ENCODE assay signal across 8 cellular contexts in genomic region chr4:24582235-24582863, GRCh38. TPM values are rescaled to one million over a fixed set of nuclear protein-coding genes. Genes with fewer than 3 reads are reported as not detected.
DNase-seq lines count a peak whose midpoint lies in the region; ATAC-seq and TF ChIP-seq lines count a peak whose summit lies in the region.

No MANE protein-coding gene starts in this region.

- no peak overlapping the region for H3K27ac ChIP-seq in endodermal cell (ENCODE audit: low read depth, low read length)

- ATAC-seq in HG02759 (IDR thresholded peaks at IDR 0.05; ENCODE audit: unreplicated experiment) (no peak), GM21576 (IDR thresholded peaks at IDR 0.05; ENCODE audit: unreplicated experiment) (no peak)

- TF ChIP-seq CTCF in endodermal cell (conservative IDR thresholded peaks at IDR 0.05) (no peak), neural crest cell (conservative IDR thresholded peaks at IDR 0.05) (no peak)

- peak overlapping the region; percentile 93 for H3K4me3 Mint-ChIP-seq in endodermal cell
- peak overlapping the region; percentile 95 for H3K4me3 Mint-ChIP-seq in neural crest cell

- peaks cover 50% of the 10 kb centered on the region for H3K36me3 ChIP-seq in NT2/D1 (ENCODE audit: insufficient read depth, insufficient read length, low read length)
- H3K36me3 ChIP-seq in endodermal cell (ENCODE audit: control insufficient read depth, insufficient read depth, low read length), result peaks cover 45% of the 10 kb centered on the region

- H3K27me3 Mint-ChIP-seq in endodermal cell (ENCODE audit: insufficient read depth) (no peaks in the 10 kb centered on the region), neural crest cell (ENCODE audit: low read depth) (no peaks in the 10 kb centered on the region)

- H3K4me3 ChIP-seq in NT2/D1 (ENCODE audit: insufficient read length, low read depth), result peak overlapping the region; percentile 97
- H3K4me3 ChIP-seq in endodermal cell (ENCODE audit: low read length), result peak overlapping the region; percentile 90

- H3K9me3 Mint-ChIP-seq in endodermal cell (no peaks in the 10 kb centered on the region), neural crest cell (no peaks in the 10 kb centered on the region)

- H3K9me3 ChIP-seq in NT2/D1 (ENCODE audit: insufficient read depth, low read length) (no peaks in the 10 kb centered on the region), endodermal cell (ENCODE audit: control insufficient read depth, low read length) (no peaks in the 10 kb centered on the region)

- H3K27me3 ChIP-seq in NT2/D1 (ENCODE audit: insufficient read depth, insufficient read length), result no peaks in the 10 kb centered on the region
- H3K27me3 ChIP-seq in endodermal cell (ENCODE audit: control insufficient read depth, insufficient read depth, low read length, poor library complexity, severe bottlenecking), result no peaks in the 10 kb centered on the region

- peak overlapping the region; percentile 39 for H3K27ac Mint-ChIP-seq in endodermal cell
- H3K27ac Mint-ChIP-seq in neural crest cell (ENCODE audit: unreplicated experiment), result peak overlapping the region; percentile 98

- H3K4me1 ChIP-seq in NT2/D1 (ENCODE audit: insufficient read depth, insufficient read length) (no peaks in the 10 kb centered on the region), endodermal cell (ENCODE audit: control insufficient read depth, insufficient read depth, low read length) (no peaks in the 10 kb centered on the region)

- H3K9ac ChIP-seq in NT2/D1 (ENCODE audit: insufficient read length, low read depth), result peak overlapping the region; percentile 99
- peak overlapping the region; percentile 98 for H3K9ac ChIP-seq in endodermal cell (ENCODE audit: extremely low read depth, low read length, poor library complexity, severe bottlenecking)

- H3K4me1 Mint-ChIP-seq in endodermal cell, result peaks cover 36% of the 10 kb centered on the region
- peaks cover 47% of the 10 kb centered on the region for H3K4me1 Mint-ChIP-seq in neural crest cell

- WGBS in endodermal cell (ENCODE audit: insufficient coverage in 1 of 2, insufficient read length in 1 of 2), 2 experiments, result 18 to 100% methylated on average over 1 to 6 of the region's 6 CpGs

- H3K36me3 Mint-ChIP-seq in endodermal cell (ENCODE audit: low read depth) (peaks cover 37% of the 10 kb centered on the region), neural crest cell (ENCODE audit: low read depth) (peaks cover 22% of the 10 kb centered on the region)

- DNase-seq in COLO668 (lab: John Stamatoyannopoulos, UW; ENCODE audit: unreplicated experiment) (peak; percentile 5), NT2/D1 (ENCODE audit: low read depth, low spot score) (no peak), endodermal cell (no peak), neural crest cell (ENCODE audit: low read depth, low spot score) (no peak), NCI-H128 (lab: John Stamatoyannopoulos, UW; ENCODE audit: unreplicated experiment) (no peak), midbrain (lab: John Stamatoyannopoulos, UW) (no peak)

RNA-seq across cellular contexts. Expression of gene DHX15, which starts 2.0 kb away (rescaled TPM):
- total RNA-seq in endodermal cell (100 to 1,000 TPM; 193 to 195 TPM), neural crest cell (240 TPM in 2 replicates)
- polyA plus RNA-seq in endodermal cell (2013, experiment 1 of 2), result 181 TPM
- 165 TPM for polyA plus RNA-seq in endodermal cell (2013, experiment 2 of 2)
